ENCODE assay signal across 29 cellular contexts in genomic region chr19:44525721-44526430, GRCh38. TPM values are rescaled to one million over a fixed set of nuclear protein-coding genes. Genes with fewer than 3 reads are reported as not detected.
DNase-seq lines count a peak whose midpoint lies in the region; ATAC-seq, FAIRE-seq and TF ChIP-seq lines count a peak whose summit lies in the region.
"Had no signal": no experiment of that assay in that cellular context is flagged by ENCODE, and none has a peak within 500 bp of the region (broad histone marks: within the 10 kb centered on the region; RNA-seq: fewer than 3 reads in every experiment).

No MANE protein-coding gene starts in this region.

- H3K27me3 Mint-ChIP-seq in T-helper 2 cell treated with Interferon-gamma antibody and Interleukin-4, amounts not matched to agents 5 μg/mL and 100 μg/mL, for 36 hours (ENCODE audit: low read depth) = no peaks in the 10 kb centered on the region

- H3K9me3 ChIP-seq in DND-41 (ENCODE audit: insufficient read depth, low read length, severe bottlenecking) (no peaks in the 10 kb centered on the region), HCT116 (ENCODE audit: control insufficient read depth in 1 of 2, insufficient read depth in 1 of 2, low read depth in 1 of 2, low read length in 2 of 2) (no peaks in the 10 kb centered on the region)
- H3K9me3 ChIP-seq: MG63 had no signal

- no peaks in the 10 kb centered on the region for H3K36me3 Mint-ChIP-seq in T-helper 2 cell treated with Interferon-gamma antibody and Interleukin-4, amounts not matched to agents 5 μg/mL and 100 μg/mL, for 36 hours (ENCODE audit: low read depth)
- H3K36me3 Mint-ChIP-seq: CD4-positive, alpha-beta memory T cell had no signal

- H4K20me1 ChIP-seq in DND-41 (ENCODE audit: insufficient read depth, low read length) = no peaks in the 10 kb centered on the region
- H4K20me1 ChIP-seq in HCT116 (ENCODE audit: insufficient read depth) = no peaks in the 10 kb centered on the region

- no peaks in the 10 kb centered on the region for H3K27me3 ChIP-seq in DND-41 (ENCODE audit: insufficient read depth, low read length, poor library complexity)
- no peaks in the 10 kb centered on the region for H3K27me3 ChIP-seq in HCT116 (ENCODE audit: insufficient read depth, low read length)

- no peak overlapping the region for H3K4me2 ChIP-seq in DND-41 (ENCODE audit: insufficient read depth, low read length)
- H3K4me2 ChIP-seq in HCT116 (ENCODE audit: low read length) = no peak overlapping the region

- TF ChIP-seq RAD21 in HCT116 (IDR thresholded peaks at IDR 0.05; ENCODE audit: low read depth) = no peak

- H2AFZ ChIP-seq in DND-41 (ENCODE audit: low read depth, low read length) = no peak overlapping the region
- H2AFZ ChIP-seq in HCT116 (ENCODE audit: low read depth, low read length, poor library complexity, severe bottlenecking) = no peak overlapping the region
- H2AFZ ChIP-seq: GM23248 had no signal

- TF ChIP-seq CTCF in DND-41 (IDR thresholded peaks at IDR 0.05; ENCODE audit: borderline replicate concordance, extremely low read depth, low read length, poor library complexity, severe bottlenecking) (peak; percentile 9), HCT116 (IDR thresholded peaks at IDR 0.05 in 2 of 3, conservative IDR thresholded peaks at IDR 0.05 in 1 of 3; ENCODE audit: borderline replicate concordance in 1 of 3, insufficient read depth in 1 of 3, low read depth in 2 of 3, low read length in 2 of 3) (peak in 1 of 3 experiments; percentile 14; a peak in 1 of 6 replicates)

- FAIRE-seq in HTR-8/SVneo (lab: Jason Lieb, UNC) = no peak
- FAIRE-seq: GM18507 had no signal

- H3K27ac ChIP-seq in DND-41 (ENCODE audit: low read length) (no peak overlapping the region), HCT116 (ENCODE audit: low read depth, low read length) (no peak overlapping the region)
- H3K27ac ChIP-seq: GM23248, HL-60, SK-N-MC had no signal

- ATAC-seq in DND-41 (ENCODE audit: insufficient read depth, low read depth) = no peak
- peak; percentile 61; the same call in 1 of the 2 replicates for ATAC-seq in HCT116
- ATAC-seq: Panc1 had no signal

- POLR2A ChIA-PET in HCT116 (lab: Charles Lee) = no interaction called here

- H3K9ac ChIP-seq in DND-41 (ENCODE audit: low read depth, low read length) = no peak overlapping the region
- no peak overlapping the region for H3K9ac ChIP-seq in HCT116 (ENCODE audit: low read length)
- H3K9ac ChIP-seq: GM23248 had no signal

- CTCF ChIA-PET in HCT116 (lab: Charles Lee) = no interaction called here

- RAD21 ChIA-PET in HCT116 (lab: Charles Lee; ENCODE audit: low non-redundant PET in 1 of 2, low total read pairs in 2 of 2, uncharacterized antibody in 2 of 2, unreplicated experiment in 2 of 2) = no interaction called here

- intact Hi-C loops in HCT116 (cut with micrococcal nuclease) = no loop called here

- H3K79me2 ChIP-seq in DND-41 (ENCODE audit: insufficient read depth, low read length) = no peaks in the 10 kb centered on the region
- no peaks in the 10 kb centered on the region for H3K79me2 ChIP-seq in HCT116 (ENCODE audit: insufficient read depth, low read length)

- no peak overlapping the region for H3K4me3 Mint-ChIP-seq in T-helper 2 cell treated with Interferon-gamma antibody and Interleukin-4, amounts not matched to agents 5 μg/mL and 100 μg/mL, for 36 hours
- H3K4me3 Mint-ChIP-seq: CD4-positive, alpha-beta memory T cell had no signal

- H3K27ac Mint-ChIP-seq in T-helper 2 cell treated with Interferon-gamma antibody and Interleukin-4, amounts not matched to agents 5 μg/mL and 100 μg/mL, for 36 hours = no peak overlapping the region
- H3K27ac Mint-ChIP-seq: CD4-positive, alpha-beta memory T cell had no signal

- no peaks in the 10 kb centered on the region for H3K4me1 ChIP-seq in DND-41 (ENCODE audit: insufficient read depth, low read length)
- no peaks in the 10 kb centered on the region for H3K4me1 ChIP-seq in HCT116 (ENCODE audit: control insufficient read depth in 1 of 2, insufficient read depth in 2 of 2, low read length in 2 of 2)

- DNase-seq in DND-41 = no peak
- DNase-seq in HCT116 (ENCODE audit: low read depth, low spot score) = no peak
- DNase-seq in OCI-M1 (lab: John Stamatoyannopoulos, UW) = peak; percentile 17
- peak; percentile 38 for DNase-seq in iPS-NIHi11 (ENCODE audit: low spot score)
- DNase-seq in T-helper 2 cell treated with Interferon-gamma antibody and Interleukin-4, amounts not matched to agents 5 μg/mL and 100 μg/mL, for 36 hours (ENCODE audit: low spot score) = no peak
- no peak for DNase-seq in activated naive CD4-positive, alpha-beta T cell treated with Interleukin-2 at 50 U/mL for 16 hours
- DNase-seq in HTR-8/SVneo (ENCODE audit: insufficient read length, low spot score) = no peak
- DNase-seq: C1 segment of cervical spinal cord; CD4-positive, alpha-beta memory T cell; COR-L47; GM23248; HCEC 1CT; KBM-7; MG63; NCI-H1694; NCI-H2029 treated with DMSO at 0.1 percent for 48 hours; NCI-H2171; NCI-H226; NCI-H510A; NCI-H69; SIG-M5 had no signal

- no peaks in the 10 kb centered on the region for H3K4me1 Mint-ChIP-seq in T-helper 2 cell treated with Interferon-gamma antibody and Interleukin-4, amounts not matched to agents 5 μg/mL and 100 μg/mL, for 36 hours (ENCODE audit: low read depth)

- peaks cover 37% of the 10 kb centered on the region for H3K9me3 Mint-ChIP-seq in T-helper 2 cell treated with Interferon-gamma antibody and Interleukin-4, amounts not matched to agents 5 μg/mL and 100 μg/mL, for 36 hours

- H3K9me2 ChIP-seq in HCT116 (ENCODE audit: insufficient read depth) = no peaks in the 10 kb centered on the region

- TF ChIP-seq POLR2A in HCT116 (IDR thresholded peaks at IDR 0.05; ENCODE audit: borderline replicate concordance, extremely low read depth, insufficient read depth, insufficient read length) = no peak

- H3K36me3 ChIP-seq in DND-41 (ENCODE audit: insufficient read depth, low read length) (no peaks in the 10 kb centered on the region), HCT116 (ENCODE audit: control insufficient read depth in 1 of 2, insufficient read depth in 2 of 2, low read length in 2 of 2) (no peaks in the 10 kb centered on the region)
- H3K36me3 ChIP-seq: MG63 had no signal

- no TSS peak for BruUV-seq in HCT116 (replicated peaks; lab: Mats Ljungman, UMichigan)

- H3K4me3 ChIP-seq in DND-41 (ENCODE audit: low read depth in 1 of 2, low read length in 2 of 2) (no peak overlapping the region), HCT116 (replicated peaks in 1 of 2; ENCODE audit: low read depth in 1 of 2, low read length in 2 of 2) (no peak overlapping the region)
- H3K4me3 ChIP-seq: GM23248, MG63, SK-N-MC had no signal

TF ChIP-seq in HCT116, 20 proteins besides CTCF, POLR2A, EP300 and RAD21:
- TF ChIP-seq JUND (IDR thresholded peaks at IDR 0.05) = no peak
- no peak for TF ChIP-seq EGR1 (IDR thresholded peaks at IDR 0.05; ENCODE audit: low read depth)
- TF ChIP-seq REST (IDR thresholded peaks at IDR 0.05; ENCODE audit: low read depth) = no peak
- no peak for TF ChIP-seq CBX3 (IDR thresholded peaks at IDR 0.05; ENCODE audit: low read depth)

RNA-seq across cellular contexts. Expression of gene CEACAM20, which starts 3.6 kb away (rescaled TPM):
- not detected for total RNA-seq in HCT116 (2021; ENCODE audit: unreplicated experiment)
- polyA plus RNA-seq in HCT116 (2012) = 0.05 TPM in 1 of 2 replicates, not detected in the other
- total RNA-seq: A673; CD4-positive, alpha-beta memory T cell; Daoy; G401; GM23248; T-helper 1 cell treated with Interleukin-12 subunit alpha and Interleukin-12 subunit beta and Interleukin-4 antibody, amounts not matched to agents 30 ng/mL and 1 ng/mL, for 36 hours had no signal
- polyA plus RNA-seq: CD4-positive, alpha-beta memory T cell; GM23248 had no signal

RNA-seq across cellular contexts. Expression of gene ZNF180, which starts 25.6 kb away (rescaled TPM):
- total RNA-seq in HCT116 (2021; ENCODE audit: unreplicated experiment) = 7.3 TPM
- polyA plus RNA-seq in HCT116 (2012) = 3.0 and 4.4 TPM in 2 replicates

Comparison
In these comparisons a context has a peak if more than half of its experiments do, and no peak if none do; other contexts are left out.
1. DNase-seq: peak in OCI-M1 (single experiment) and iPS-NIHi11 (single experiment); none in DND-41 (single experiment), HCT116 (single experiment), T-helper 2 cell treated with Interferon-gamma antibody and Interleukin-4, amounts not matched to agents 5 μg/mL and 100 μg/mL, for 36 hours (single experiment), activated naive CD4-positive, alpha-beta T cell treated with Interleukin-2 at 50 U/mL for 16 hours (single experiment) and HTR-8/SVneo (single experiment).